In the genomic region with DNA sequence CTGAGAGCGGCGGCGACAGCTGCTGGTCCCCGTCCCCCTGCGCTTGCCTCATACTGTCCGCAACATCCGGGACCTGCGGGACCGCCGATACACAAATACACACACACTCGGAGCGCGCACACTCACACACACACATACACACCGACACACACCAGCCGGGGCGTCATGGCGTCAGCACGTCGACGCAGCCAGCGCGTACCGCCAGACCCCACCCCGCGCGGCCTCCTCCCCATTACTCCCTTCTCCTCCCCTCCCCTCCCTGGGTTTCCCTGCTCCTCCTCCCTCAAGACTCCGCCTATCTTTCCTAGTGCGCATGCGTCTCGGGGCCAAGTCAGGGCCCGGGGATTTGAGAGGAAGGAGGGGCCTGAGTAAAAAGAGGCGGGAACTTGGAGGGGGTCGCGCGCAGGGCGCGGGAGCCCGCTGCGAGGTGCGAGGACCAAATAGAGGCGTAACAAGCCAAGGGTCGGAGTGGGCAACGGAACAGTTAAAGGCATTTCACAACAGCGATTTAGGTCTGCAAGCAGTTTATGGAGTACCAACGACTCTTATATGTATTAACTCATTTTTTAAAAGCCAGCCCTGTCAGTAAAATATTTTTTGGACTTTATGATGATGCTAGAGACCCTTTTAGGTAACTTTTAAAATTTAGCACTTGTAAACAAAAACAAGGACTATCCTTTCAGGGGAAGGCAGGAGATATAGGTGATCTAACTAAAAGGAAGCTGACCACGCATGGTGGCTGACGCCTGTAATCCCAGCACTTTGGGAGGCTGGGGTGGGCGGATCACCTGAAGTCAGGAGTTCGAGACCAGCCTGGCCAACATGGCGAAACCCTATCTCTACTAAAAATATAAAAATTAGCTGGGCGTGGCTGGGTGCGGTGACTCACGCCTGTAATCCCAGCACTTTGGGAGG, we compare ENCODE assay signal across 8 cellular contexts. TPM values are rescaled to one million over a fixed set of nuclear protein-coding genes. Genes with fewer than 3 reads are reported as not detected.
A peak's percentile ranks its signal among the peaks of the same experiment; 100 is the strongest.
DNase-seq lines count a peak whose midpoint lies in the region; ATAC-seq and TF ChIP-seq lines count a peak whose summit lies in the region.

A gene (minus strand): TSS at position 165 of the 915 bp plus-strand sequence. CDS start 55,287 bp downstream, outside the sequence.

- peak within 1 kb of the TSS; percentile 70 for H3K4me2 ChIP-seq in KMS-11

- H3K4me3 ChIP-seq in KMS-11 (IDR thresholded peaks at IDR 0.05; ENCODE audit: insufficient read depth, low read depth, low read length) (no peak within 1 kb of the TSS), Peyer's patch (peak within 1 kb of the TSS; percentile 50 to 90 (median 70)), muscle layer of duodenum (ENCODE audit: low read depth in 1 of 2, low read length in 2 of 2) (peak within 1 kb of the TSS; percentile 59 to 62)

- peak within 1 kb of the TSS; percentile 65 for H3K27ac ChIP-seq in KMS-11
- H3K27ac ChIP-seq in Peyer's patch: peak within 1 kb of the TSS; percentile 88 to 100 (median 98)
- peak within 1 kb of the TSS; percentile 54 for H3K27ac ChIP-seq in muscle layer of duodenum (ENCODE audit: low read length)

- H4K20me1 ChIP-seq in KMS-11 (ENCODE audit: insufficient read depth): no peaks in the 10 kb centered on the region

- TF ChIP-seq CTCF in KMS-11 (conservative IDR thresholded peaks at IDR 0.05; ENCODE audit: low read depth, low read length) (no peak), Peyer's patch (IDR thresholded peaks at IDR 0.05) (no peak)

- H3K4me1 ChIP-seq in KMS-11 (ENCODE audit: low read depth, poor library complexity, severe bottlenecking): peaks cover 25% of the 10 kb centered on the region
- peaks cover 0 to 38% (median 11%) of the 10 kb centered on the region in 4 donors for H3K4me1 ChIP-seq in Peyer's patch
- peaks cover 15 to 31% of the 10 kb centered on the region in 2 donors for H3K4me1 ChIP-seq in muscle layer of duodenum (ENCODE audit: control insufficient read depth in 1 of 2, insufficient read depth in 2 of 2, low read length in 2 of 2)

- H3K79me2 ChIP-seq in KMS-11 (ENCODE audit: insufficient read depth, low read depth): peaks cover 38% of the 10 kb centered on the region

- H3K9ac ChIP-seq in KMS-11: peak within 1 kb of the TSS; percentile 79

- no peaks in the 10 kb centered on the region; the same call in 1 of the 2 replicates for H3K27me3 ChIP-seq in KMS-11 (ENCODE audit: insufficient read depth, low read depth)
- no peaks in the 10 kb centered on the region for H3K27me3 ChIP-seq in Peyer's patch
- no peaks in the 10 kb centered on the region for H3K27me3 ChIP-seq in muscle layer of duodenum (ENCODE audit: low read depth, low read length)

- no peaks in the 10 kb centered on the region for H3K9me3 ChIP-seq in Peyer's patch
- H3K9me3 ChIP-seq in muscle layer of duodenum (ENCODE audit: control insufficient read depth in 1 of 2, low read length in 2 of 2): no peaks in the 10 kb centered on the region

- peak; percentile 17 to 66 for TF ChIP-seq POLR2A in Peyer's patch (IDR thresholded peaks at IDR 0.05)

- peak; percentile 67 for ATAC-seq in GM21723 (IDR thresholded peaks at IDR 0.05; ENCODE audit: unreplicated experiment)
- peak; percentile 100 for ATAC-seq in esophagus mucosa

- H3K36me3 ChIP-seq in KMS-11 (ENCODE audit: insufficient read depth): no peaks in the 10 kb centered on the region
- peaks cover 0 to 14% (median 0%) of the 10 kb centered on the region in 3 donors for H3K36me3 ChIP-seq in Peyer's patch
- peaks cover 0 to 3% of the 10 kb centered on the region in 2 donors for H3K36me3 ChIP-seq in muscle layer of duodenum (ENCODE audit: control insufficient read depth in 1 of 2, insufficient read depth in 2 of 2, low read length in 2 of 2)

- DNase-seq in DMS153 treated with DMSO at 0.1 percent for 48 hours (lab: John Stamatoyannopoulos, UW; ENCODE audit: unreplicated experiment) (peak; percentile 95), Peyer's patch (peak; percentile 99 to 100 (median 99))
- DNase-seq in activated T-cell treated with anti-CD3 and anti-CD28 coated beads, Interleukin-2, amount 50 U/mL, for 48 hours: peak; percentile 99
- DNase-seq in stimulated activated CD8-positive, alpha-beta memory T cell treated with anti-CD3 and anti-CD28 coated beads, Interleukin-7, amount 100 ng/mL, for 4 hours (ENCODE audit: low read depth in 2 of 2): peak; percentile 98 to 99

- H2AFZ ChIP-seq in KMS-11 (ENCODE audit: low read depth): peak within 1 kb of the TSS; percentile 67

RNA-seq across cellular contexts. Expression of the gene that starts here (rescaled TPM):
- 10 to 100 TPM; 72.2 to 81.3 (median 74.7) TPM for total RNA-seq in Peyer's patch
- 27.9 TPM for total RNA-seq in esophagus mucosa
